ENCODE assay signal across 10 cellular contexts in genomic region chr11:61718046-61718531, GRCh38. TPM values are rescaled to one million over a fixed set of nuclear protein-coding genes. Genes with fewer than 3 reads are reported as not detected.
DNase-seq lines count a peak whose midpoint lies in the region; ATAC-seq and TF ChIP-seq lines count a peak whose summit lies in the region.
"Had no signal": no experiment of that assay in that cellular context is flagged by ENCODE, and none has a peak within 500 bp of the region (broad histone marks: within the 10 kb centered on the region; RNA-seq: fewer than 3 reads in every experiment).

No MANE protein-coding gene starts in this region.

- TF ChIP-seq CTCF in AG04449 (IDR thresholded peaks at IDR 0.05; ENCODE audit: insufficient read depth, low read length, missing control alignments) (no peak), gastroesophageal sphincter (IDR thresholded peaks at IDR 0.05) (no peak), osteocyte (IDR thresholded peaks at IDR 0.05) (no peak), CD14-positive monocyte (IDR thresholded peaks at IDR 0.05) (no peak), body of pancreas (IDR thresholded peaks at IDR 0.05) (no peak)

- no peaks in the 10 kb centered on the region for H3K36me3 ChIP-seq in SJCRH30
- peaks cover 0 to 1% of the 10 kb centered on the region in 2 donors for H3K36me3 ChIP-seq in gastroesophageal sphincter
- H3K36me3 ChIP-seq in body of pancreas (replicated peaks in 1 of 2; ENCODE audit: insufficient read depth in 1 of 2, low read depth in 2 of 2), result peaks cover 0 to 3% of the 10 kb centered on the region in 2 donors

- CTCF ChIA-PET in AG04449 (lab: Yijun Ruan, JAX), result interaction anchor here (0.9 to 12.5 kb wide), 7 partner anchors 9 to 240 kb away, joined by 3 to 116 read pairs (median 5); no protein-coding TSS in a partner anchor

- H3K9me3 ChIP-seq in SJCRH30 (replicated peaks) (no peaks in the 10 kb centered on the region), gastroesophageal sphincter (no peaks in the 10 kb centered on the region), body of pancreas (no peaks in the 10 kb centered on the region)

- no peak for DNase-seq in AG04449 (ENCODE audit: low read depth, low spot score)
- peak in 1 of 2 experiments; percentile 25 for DNase-seq in SJCRH30
- DNase-seq in osteocyte (ENCODE audit: extremely low spot score, unreplicated experiment), result no peak
- DNase-seq in CD14-positive monocyte (ENCODE audit: low spot score), result no peak
- no peak for DNase-seq in DMS53 (lab: John Stamatoyannopoulos, UW)
- no peak for DNase-seq in body of pancreas
- DNase-seq: activated CD4-positive, alpha-beta T cell treated with anti-CD3 and anti-CD28 coated beads for 4 hours; CD4-positive, CD25-positive, alpha-beta regulatory T cell had no signal

- H3K36me3 Mint-ChIP-seq in osteocyte (ENCODE audit: unreplicated experiment) (no peaks in the 10 kb centered on the region), CD14-positive monocyte (peaks cover 6 to 7% of the 10 kb centered on the region in 2 donors)
- H3K36me3 Mint-ChIP-seq: CD4-positive, CD25-positive, alpha-beta regulatory T cell had no signal

- no peak overlapping the region for H3K27ac ChIP-seq in SJCRH30
- H3K27ac ChIP-seq in gastroesophageal sphincter, result peak overlapping the region in 3 of 4 donors; percentile 65 to 79 (median 73)
- H3K27ac ChIP-seq in body of pancreas, result no peak overlapping the region

- H3K4me3 ChIP-seq in AG04449 (ENCODE audit: low read depth, low read length) (peak overlapping the region; percentile 67), SJCRH30 (peak overlapping the region; percentile 70), gastroesophageal sphincter (peak overlapping the region; percentile 31 to 58), body of pancreas (no peak overlapping the region)

- H3K27me3 Mint-ChIP-seq in osteocyte (ENCODE audit: unreplicated experiment), result no peaks in the 10 kb centered on the region
- H3K27me3 Mint-ChIP-seq in CD14-positive monocyte (ENCODE audit: low read depth in 3 of 3), result peaks cover 0 to 4% (median 3%) of the 10 kb centered on the region in 3 donors
- H3K27me3 Mint-ChIP-seq: CD4-positive, CD25-positive, alpha-beta regulatory T cell had no signal

- H3K27me3 ChIP-seq in SJCRH30 (no peaks in the 10 kb centered on the region), gastroesophageal sphincter (no peaks in the 10 kb centered on the region), body of pancreas (no peaks in the 10 kb centered on the region)

- ATAC-seq in gastroesophageal sphincter (peak; percentile 23), GM21723 (IDR thresholded peaks at IDR 0.05; ENCODE audit: unreplicated experiment) (no peak), body of pancreas (no peak)

- TF ChIP-seq EP300 in gastroesophageal sphincter (IDR thresholded peaks at IDR 0.05), result no peak

- peak overlapping the region; percentile 75 for H3K4me3 Mint-ChIP-seq in osteocyte (ENCODE audit: unreplicated experiment)
- no peak overlapping the region for H3K4me3 Mint-ChIP-seq in CD14-positive monocyte
- H3K4me3 Mint-ChIP-seq: CD4-positive, CD25-positive, alpha-beta regulatory T cell had no signal

- H3K27ac Mint-ChIP-seq in osteocyte (ENCODE audit: unreplicated experiment) (peak overlapping the region; percentile 71), CD14-positive monocyte (peak overlapping the region in 3 of 7 donors; percentile 32 to 74 (median 60))
- H3K27ac Mint-ChIP-seq: CD4-positive, CD25-positive, alpha-beta regulatory T cell had no signal

- intact Hi-C loops in CD14-positive monocyte (cut with micrococcal nuclease), result loop anchor here in 1 of 2 donors (5.0 kb wide), 1 partner anchor 41 kb away; no protein-coding TSS in a partner anchor
- intact Hi-C loops in body of pancreas (cut with DNase I), result no loop called here

- H3K4me1 Mint-ChIP-seq in osteocyte (ENCODE audit: unreplicated experiment), result peaks cover 23% of the 10 kb centered on the region
- H3K4me1 Mint-ChIP-seq in CD14-positive monocyte, result peaks cover 52% of the 10 kb centered on the region
- H3K4me1 Mint-ChIP-seq: CD4-positive, CD25-positive, alpha-beta regulatory T cell had no signal

- no peaks in the 10 kb centered on the region; the same call in 1 of the 2 replicates for H3K4me1 ChIP-seq in SJCRH30
- peaks cover 0 to 34% (median 13%) of the 10 kb centered on the region in 3 donors for H3K4me1 ChIP-seq in gastroesophageal sphincter
- no peaks in the 10 kb centered on the region for H3K4me1 ChIP-seq in body of pancreas

- no CpG with 5 or more reads among the region's 9 CpGs for WGBS in gastroesophageal sphincter (ENCODE audit: low coverage in 1 of 2), 2 donors
- 59 to 64% methylated on average over 6 to 9 of the region's 9 CpGs for WGBS in body of pancreas, 2 donors

- POLR2A ChIA-PET in AG04449 (lab: Yijun Ruan, JAX), result interaction anchor here (0.9 kb wide), 2 partner anchors 19 to 21 kb away, joined by 3 read pairs; no protein-coding TSS in a partner anchor

- H3K9me3 Mint-ChIP-seq in osteocyte (ENCODE audit: unreplicated experiment), result no peaks in the 10 kb centered on the region
- no peaks in the 10 kb centered on the region for H3K9me3 Mint-ChIP-seq in CD14-positive monocyte
- H3K9me3 Mint-ChIP-seq: CD4-positive, CD25-positive, alpha-beta regulatory T cell had no signal

- TF ChIP-seq POLR2A in gastroesophageal sphincter (IDR thresholded peaks at IDR 0.05) (no peak), body of pancreas (IDR thresholded peaks at IDR 0.05) (no peak)

RNA-seq across cellular contexts. Expression of gene MYRF, which starts 34.3 kb away (rescaled TPM):
- total RNA-seq in SJCRH30 (2014; rRNA removed; shearing (Covaris generic)), result 0.02 and 0.05 TPM in 2 replicates
- under 1 TPM; 0.10 to 0.78 (median 0.19) TPM for total RNA-seq in gastroesophageal sphincter
- 0.43 and 0.47 TPM in 2 replicates for total RNA-seq in osteocyte
- under 1 TPM in 1 of 2 donors, not detected in 1; 0.18 TPM for polyA plus RNA-seq in CD14-positive monocyte
- total RNA-seq in body of pancreas, result 10 to 100 TPM; 33.2 to 47.5 TPM

RNA-seq across cellular contexts. Expression of gene DAGLA, which starts 37.9 kb away (rescaled TPM):
- total RNA-seq in SJCRH30 (2014; rRNA removed; shearing (Covaris generic)), result 2.1 and 2.5 TPM in 2 replicates
- 1 to 10 TPM; 1.5 to 5.6 (median 3.4) TPM for total RNA-seq in gastroesophageal sphincter
- 5.1 TPM in 2 replicates for total RNA-seq in osteocyte
- polyA plus RNA-seq in CD14-positive monocyte, result under 1 TPM; 0.16 to 0.73 TPM
- total RNA-seq in body of pancreas, result 1 to 10 TPM; 7.0 to 9.9 TPM

Comparison
In these comparisons a context has a peak if more than half of its experiments do, and no peak if none do; other contexts are left out.
1. H3K4me3 ChIP-seq: peak in AG04449 (single experiment), SJCRH30 (single experiment) and gastroesophageal sphincter (2 of 2); none in body of pancreas (0 of 2).
2. H3K27ac ChIP-seq: peak in gastroesophageal sphincter (3 of 4); none in SJCRH30 (single experiment) and body of pancreas (0 of 4).
3. RNA of gene MYRF, which starts 34.3 kb away (total RNA-seq): 33.2 to 47.5 TPM in body of pancreas; 0.43 to 0.47 TPM in osteocyte, 0.10 to 0.78 TPM in gastroesophageal sphincter and 0.02 to 0.05 TPM in SJCRH30; every median in the first group is over 10 times any median in the second.